ENCODE assay signal across 9 cellular contexts in genomic region chr1:160428655-160429054, GRCh38. TPM values are rescaled to one million over a fixed set of nuclear protein-coding genes. Genes with fewer than 3 reads are reported as not detected.
DNase-seq lines count a peak whose midpoint lies in the region; ATAC-seq and TF ChIP-seq lines count a peak whose summit lies in the region.
"Had no signal": no experiment of that assay in that cellular context is flagged by ENCODE, and none has a peak within 500 bp of the region (broad histone marks: within the 10 kb centered on the region; RNA-seq: fewer than 3 reads in every experiment).

No MANE protein-coding gene starts in this region.

- DNase-seq in AG04450 (ENCODE audit: low read depth, low spot score): peak; percentile 3
- DNase-seq in GM06990 (ENCODE audit: extremely low read depth, insufficient read length): peak; percentile 49
- DNase-seq in LNCaP clone FGC (ENCODE audit: low read depth): no peak
- no peak for DNase-seq in WERI-Rb-1
- peak; percentile 49 for DNase-seq in epidermal melanocyte (ENCODE audit: insufficient read length, low spot score)
- DNase-seq in NCI-H2196 treated with DMSO at 0.1 percent for 48 hours (lab: John Stamatoyannopoulos, UW; ENCODE audit: unreplicated experiment): no peak

- H3K9ac ChIP-seq in mucosa of rectum (ENCODE audit: low read depth in 1 of 2, low read length in 2 of 2): no peak overlapping the region

- POLR2A ChIA-PET in AG04450 (lab: Yijun Ruan, JAX): interaction anchor here (0.6 kb wide), 1 partner anchor 127 kb away, joined by 3 read pairs; no protein-coding TSS in a partner anchor

- H3K27ac ChIP-seq in AG04450 (ENCODE audit: low read depth, low read length): no peak overlapping the region
- H3K27ac ChIP-seq in WERI-Rb-1: no peak overlapping the region
- H3K27ac ChIP-seq in mucosa of rectum (ENCODE audit: low read depth in 2 of 2, low read length in 2 of 2): peak overlapping the region; percentile 55 to 74
- H3K27ac ChIP-seq: ovary had no signal

- CTCF ChIA-PET in AG04450 (lab: Charles Lee): interaction anchor here (0.5 to 2.6 kb wide), 16 partner anchors 9 to 632 kb away, joined by 3 to 23 read pairs (median 3); no protein-coding TSS in a partner anchor

- peaks cover 10 to 14% of the 10 kb centered on the region in 2 donors for H3K4me1 ChIP-seq in mucosa of rectum (ENCODE audit: control insufficient read depth in 2 of 2, insufficient read depth in 2 of 2, low read length in 2 of 2)

- H3K9me3 ChIP-seq in AG04450 (ENCODE audit: control insufficient read depth, insufficient read depth, low read length) (no peaks in the 10 kb centered on the region), WERI-Rb-1 (ENCODE audit: severe bottlenecking) (no peaks in the 10 kb centered on the region), mucosa of rectum (ENCODE audit: control insufficient read depth in 2 of 2, low read length in 2 of 2) (no peaks in the 10 kb centered on the region)
- H3K9me3 ChIP-seq: ovary had no signal

- H3K36me3 ChIP-seq in GM06990 (ENCODE audit: control insufficient read depth, insufficient read depth, low read length) (no peaks in the 10 kb centered on the region), WERI-Rb-1 (peaks cover 52% of the 10 kb centered on the region), mucosa of rectum (ENCODE audit: control insufficient read depth in 2 of 2, insufficient read depth in 2 of 2, low read length in 2 of 2) (peaks cover 2 to 16% of the 10 kb centered on the region in 2 donors)
- H3K36me3 ChIP-seq: ovary had no signal

- ATAC-seq in HG03342 (IDR thresholded peaks at IDR 0.05; ENCODE audit: unreplicated experiment): no peak

- TF ChIP-seq CTCF in AG04450 (IDR thresholded peaks at IDR 0.05; ENCODE audit: low read depth, low read length) (peak; percentile 62), GM06990 (IDR thresholded peaks at IDR 0.05; ENCODE audit: insufficient read depth, low read length, poor library complexity, severe bottlenecking) (peak; percentile 66), LNCaP clone FGC (IDR thresholded peaks at IDR 0.05; ENCODE audit: control insufficient read depth, extremely low read depth, insufficient read depth) (peak; percentile 79), WERI-Rb-1 (IDR thresholded peaks at IDR 0.05; ENCODE audit: low read depth, low read length) (peak; percentile 62)

- H3K4me3 ChIP-seq in AG04450 (ENCODE audit: low read depth, low read length): no peak overlapping the region
- H3K4me3 ChIP-seq in GM06990 (replicated peaks; ENCODE audit: low read depth, low read length): no peak overlapping the region
- H3K4me3 ChIP-seq in LNCaP clone FGC (ENCODE audit: low read depth, low read length): no peak overlapping the region
- no peak overlapping the region for H3K4me3 ChIP-seq in WERI-Rb-1 (ENCODE audit: low read depth, low read length)
- H3K4me3 ChIP-seq in mucosa of rectum (ENCODE audit: low read length in 2 of 2): no peak overlapping the region
- H3K4me3 ChIP-seq: ovary had no signal

- H3K27me3 ChIP-seq in AG04450 (ENCODE audit: control insufficient read depth, insufficient read depth, low read length) (no peaks in the 10 kb centered on the region), GM06990 (replicated peaks; ENCODE audit: control insufficient read depth, insufficient read depth, low read length) (no peaks in the 10 kb centered on the region), WERI-Rb-1 (ENCODE audit: insufficient read depth, low read depth, severe bottlenecking) (no peaks in the 10 kb centered on the region), mucosa of rectum (ENCODE audit: control insufficient read depth in 2 of 2, insufficient read depth in 2 of 2, low read length in 2 of 2) (no peaks in the 10 kb centered on the region)
- H3K27me3 ChIP-seq: ovary had no signal

RNA-seq across cellular contexts. Expression of gene VANGL2, which starts 28.3 kb away (rescaled TPM):
- 3.4 TPM in 2 replicates for polyA plus RNA-seq in AG04450 (2011; rRNA removed)
- 2.9 and 3.5 TPM in 2 replicates for polyA minus RNA-seq in AG04450 (2011; rRNA and poly(A)+ RNA removed)

Comparison
In these comparisons a context has a peak if more than half of its experiments do, and no peak if none do; other contexts are left out.
1. DNase-seq: peak in AG04450 (single experiment), GM06990 (single experiment) and epidermal melanocyte (single experiment); none in LNCaP clone FGC (single experiment), WERI-Rb-1 (single experiment) and NCI-H2196 treated with DMSO at 0.1 percent for 48 hours (single experiment).
2. H3K27ac ChIP-seq: peak in mucosa of rectum (2 of 2); none in AG04450 (single experiment) and WERI-Rb-1 (single experiment).
3. Peak in every context shown above with its lines, with median percentiles within 50 percentile points of each other: CTCF ChIP-seq.